In the genomic region with DNA sequence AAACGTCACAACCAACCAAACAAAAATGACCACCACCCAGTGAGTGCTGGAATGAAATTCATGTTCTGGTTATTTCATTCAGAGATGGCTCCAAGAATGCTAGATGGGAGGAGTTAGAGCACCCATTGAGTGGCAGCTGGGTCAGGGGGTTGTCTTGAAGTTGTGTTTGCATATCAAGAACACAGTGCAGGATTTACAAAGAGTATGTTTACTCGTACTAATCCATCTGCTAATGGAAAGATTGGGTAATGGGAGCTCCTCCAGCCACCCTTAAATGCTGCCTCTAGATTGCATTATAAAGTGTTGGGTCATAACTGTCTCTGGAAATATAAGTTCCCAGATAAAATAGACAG, we compare ENCODE assay signal across 1 cellular context.
TF ChIP-seq lines count a peak whose summit lies in the region.

No MANE protein-coding gene starts in this region.

TF ChIP-seq in HepG2, 621 proteins besides CTCF, POLR2A, EP300 and RAD21 (continued from another document):
- TF ChIP-seq ZSCAN20 (CRISPR knock-in tag; IDR thresholded peaks at IDR 0.05; ENCODE audit: borderline replicate concordance) (no peak), PITX1 (CRISPR knock-in tag; IDR thresholded peaks at IDR 0.05) (peak; percentile 55; the same call in 1 of the 2 replicates), WIZ (CRISPR knock-in tag; IDR thresholded peaks at IDR 0.05) (no peak), ZFY (CRISPR knock-in tag; IDR thresholded peaks at IDR 0.05) (no peak), ZBTB38 (CRISPR knock-in tag; IDR thresholded peaks at IDR 0.05) (no peak), SALL2 (CRISPR knock-in tag; IDR thresholded peaks at IDR 0.05) (no peak), MBD4 (IDR thresholded peaks at IDR 0.05; ENCODE audit: borderline replicate concordance, low read length) (no peak), FOXA1 (IDR thresholded peaks at IDR 0.05) (no peak), FOXA1 (CRISPR knock-in tag; IDR thresholded peaks at IDR 0.05) (peak; percentile 25; the same call in 1 of the 2 replicates), POLR2AphosphoS2 (IDR thresholded peaks at IDR 0.05; ENCODE audit: low read depth, low read length) (no peak), SOX13 (IDR thresholded peaks at IDR 0.05) (no peak), SOX13 (CRISPR knock-in tag; conservative IDR thresholded peaks at IDR 0.05 in 1 of 2, IDR thresholded peaks at IDR 0.05 in 1 of 2) (peak in 1 of 2 experiments; percentile 17; a peak in 1 of 4 replicates), HIVEP1 (CRISPR knock-in tag; IDR thresholded peaks at IDR 0.05) (no peak), TOE1 (CRISPR knock-in tag; IDR thresholded peaks at IDR 0.05) (no peak), CBX1 (IDR thresholded peaks at IDR 0.05; ENCODE audit: low read depth) (no peak), NFE2L2 (IDR thresholded peaks at IDR 0.05; ENCODE audit: low read length) (no peak), ZFX (CRISPR knock-in tag; IDR thresholded peaks at IDR 0.05; ENCODE audit: low read depth) (no peak), CEBPG (CRISPR knock-in tag; IDR thresholded peaks at IDR 0.05) (0 out of 2 replicates have a peak, but pooled peaks have one; percentile 37), NR2F2 (IDR thresholded peaks at IDR 0.05; ENCODE audit: borderline replicate concordance, low read depth) (no peak), POLR2G (IDR thresholded peaks at IDR 0.05; ENCODE audit: low read depth, low read length) (no peak), SIN3A (IDR thresholded peaks at IDR 0.05; ENCODE audit: borderline replicate concordance, low read depth, low read length) (no peak), ZNF616 (CRISPR knock-in tag; IDR thresholded peaks at IDR 0.05; ENCODE audit: low read depth) (no peak), KLF15 (CRISPR knock-in tag; IDR thresholded peaks at IDR 0.05; ENCODE audit: borderline replicate concordance) (no peak), ZNF30 (CRISPR knock-in tag; IDR thresholded peaks at IDR 0.05) (no peak), CREM (IDR thresholded peaks at IDR 0.05) (0 out of 2 replicates have a peak, but pooled peaks have one; percentile 25), CREM (CRISPR knock-in tag; IDR thresholded peaks at IDR 0.05) (no peak), ZNF335 (CRISPR knock-in tag; IDR thresholded peaks at IDR 0.05) (no peak), ISL2 (CRISPR knock-in tag; IDR thresholded peaks at IDR 0.05) (no peak; the same call in 1 of the 2 replicates)
- TF ChIP-seq, protein P1, sequence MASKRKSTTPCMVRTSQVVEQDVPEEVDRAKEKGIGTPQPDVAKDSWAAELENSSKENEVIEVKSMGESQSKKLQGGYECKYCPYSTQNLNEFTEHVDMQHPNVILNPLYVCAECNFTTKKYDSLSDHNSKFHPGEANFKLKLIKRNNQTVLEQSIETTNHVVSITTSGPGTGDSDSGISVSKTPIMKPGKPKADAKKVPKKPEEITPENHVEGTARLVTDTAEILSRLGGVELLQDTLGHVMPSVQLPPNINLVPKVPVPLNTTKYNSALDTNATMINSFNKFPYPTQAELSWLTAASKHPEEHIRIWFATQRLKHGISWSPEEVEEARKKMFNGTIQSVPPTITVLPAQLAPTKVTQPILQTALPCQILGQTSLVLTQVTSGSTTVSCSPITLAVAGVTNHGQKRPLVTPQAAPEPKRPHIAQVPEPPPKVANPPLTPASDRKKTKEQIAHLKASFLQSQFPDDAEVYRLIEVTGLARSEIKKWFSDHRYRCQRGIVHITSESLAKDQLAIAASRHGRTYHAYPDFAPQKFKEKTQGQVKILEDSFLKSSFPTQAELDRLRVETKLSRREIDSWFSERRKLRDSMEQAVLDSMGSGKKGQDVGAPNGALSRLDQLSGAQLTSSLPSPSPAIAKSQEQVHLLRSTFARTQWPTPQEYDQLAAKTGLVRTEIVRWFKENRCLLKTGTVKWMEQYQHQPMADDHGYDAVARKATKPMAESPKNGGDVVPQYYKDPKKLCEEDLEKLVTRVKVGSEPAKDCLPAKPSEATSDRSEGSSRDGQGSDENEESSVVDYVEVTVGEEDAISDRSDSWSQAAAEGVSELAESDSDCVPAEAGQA (IDR thresholded peaks at IDR 0.05; ENCODE audit: low read depth): no peak
- TF ChIP-seq, protein P1 (CRISPR knock-in tag; IDR thresholded peaks at IDR 0.05; ENCODE audit: borderline replicate concordance): no peak
- TF ChIP-seq, protein P2, sequence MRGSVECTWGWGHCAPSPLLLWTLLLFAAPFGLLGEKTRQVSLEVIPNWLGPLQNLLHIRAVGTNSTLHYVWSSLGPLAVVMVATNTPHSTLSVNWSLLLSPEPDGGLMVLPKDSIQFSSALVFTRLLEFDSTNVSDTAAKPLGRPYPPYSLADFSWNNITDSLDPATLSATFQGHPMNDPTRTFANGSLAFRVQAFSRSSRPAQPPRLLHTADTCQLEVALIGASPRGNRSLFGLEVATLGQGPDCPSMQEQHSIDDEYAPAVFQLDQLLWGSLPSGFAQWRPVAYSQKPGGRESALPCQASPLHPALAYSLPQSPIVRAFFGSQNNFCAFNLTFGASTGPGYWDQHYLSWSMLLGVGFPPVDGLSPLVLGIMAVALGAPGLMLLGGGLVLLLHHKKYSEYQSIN (CRISPR knock-in tag; IDR thresholded peaks at IDR 0.05; ENCODE audit: borderline replicate concordance): no peak
- TF ChIP-seq, protein P3, sequence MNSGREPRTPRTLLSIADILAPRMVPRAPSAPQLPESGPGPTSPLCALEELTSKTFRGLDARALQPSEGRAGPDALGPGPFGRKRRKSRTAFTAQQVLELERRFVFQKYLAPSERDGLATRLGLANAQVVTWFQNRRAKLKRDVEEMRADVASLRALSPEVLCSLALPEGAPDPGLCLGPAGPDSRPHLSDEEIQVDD (CRISPR knock-in tag; IDR thresholded peaks at IDR 0.05; ENCODE audit: borderline replicate concordance): no peak
- TF ChIP-seq, protein P4, sequence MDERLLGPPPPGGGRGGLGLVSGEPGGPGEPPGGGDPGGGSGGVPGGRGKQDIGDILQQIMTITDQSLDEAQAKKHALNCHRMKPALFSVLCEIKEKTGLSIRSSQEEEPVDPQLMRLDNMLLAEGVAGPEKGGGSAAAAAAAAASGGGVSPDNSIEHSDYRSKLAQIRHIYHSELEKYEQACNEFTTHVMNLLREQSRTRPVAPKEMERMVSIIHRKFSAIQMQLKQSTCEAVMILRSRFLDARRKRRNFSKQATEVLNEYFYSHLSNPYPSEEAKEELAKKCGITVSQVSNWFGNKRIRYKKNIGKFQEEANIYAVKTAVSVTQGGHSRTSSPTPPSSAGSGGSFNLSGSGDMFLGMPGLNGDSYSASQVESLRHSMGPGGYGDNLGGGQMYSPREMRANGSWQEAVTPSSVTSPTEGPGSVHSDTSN (CRISPR knock-in tag; IDR thresholded peaks at IDR 0.05): peak; percentile 59
- TF ChIP-seq, protein P5, sequence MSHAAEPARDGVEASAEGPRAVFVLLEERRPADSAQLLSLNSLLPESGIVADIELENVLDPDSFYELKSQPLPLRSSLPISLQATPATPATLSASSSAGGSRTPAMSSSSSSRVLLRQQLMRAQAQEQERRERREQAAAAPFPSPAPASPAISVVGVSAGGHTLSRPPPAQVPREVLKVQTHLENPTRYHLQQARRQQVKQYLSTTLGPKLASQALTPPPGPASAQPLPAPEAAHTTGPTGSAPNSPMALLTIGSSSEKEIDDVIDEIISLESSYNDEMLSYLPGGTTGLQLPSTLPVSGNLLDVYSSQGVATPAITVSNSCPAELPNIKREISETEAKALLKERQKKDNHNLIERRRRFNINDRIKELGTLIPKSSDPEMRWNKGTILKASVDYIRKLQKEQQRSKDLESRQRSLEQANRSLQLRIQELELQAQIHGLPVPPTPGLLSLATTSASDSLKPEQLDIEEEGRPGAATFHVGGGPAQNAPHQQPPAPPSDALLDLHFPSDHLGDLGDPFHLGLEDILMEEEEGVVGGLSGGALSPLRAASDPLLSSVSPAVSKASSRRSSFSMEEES (CRISPR knock-in tag; IDR thresholded peaks at IDR 0.05): no peak
- TF ChIP-seq, protein P6, sequence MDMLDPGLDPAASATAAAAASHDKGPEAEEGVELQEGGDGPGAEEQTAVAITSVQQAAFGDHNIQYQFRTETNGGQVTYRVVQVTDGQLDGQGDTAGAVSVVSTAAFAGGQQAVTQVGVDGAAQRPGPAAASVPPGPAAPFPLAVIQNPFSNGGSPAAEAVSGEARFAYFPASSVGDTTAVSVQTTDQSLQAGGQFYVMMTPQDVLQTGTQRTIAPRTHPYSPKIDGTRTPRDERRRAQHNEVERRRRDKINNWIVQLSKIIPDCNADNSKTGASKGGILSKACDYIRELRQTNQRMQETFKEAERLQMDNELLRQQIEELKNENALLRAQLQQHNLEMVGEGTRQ (IDR thresholded peaks at IDR 0.05; ENCODE audit: low read depth, low read length): no peak
- TF ChIP-seq, protein P6 (CRISPR knock-in tag; IDR thresholded peaks at IDR 0.05; ENCODE audit: borderline replicate concordance): no peak
TF ChIP-seq in HepG2: peak in this region for 8.
